Comparison of ENCODE assay signal across 6 cellular contexts in genomic region chr19:45499196-45500180, GRCh38. TPM values are rescaled to one million over a fixed set of nuclear protein-coding genes. Genes with fewer than 3 reads are reported as not detected.
DNase-seq lines count a peak whose midpoint lies in the region; ATAC-seq and TF ChIP-seq lines count a peak whose summit lies in the region.

No MANE protein-coding gene starts in this region.

- H3K4me1 Mint-ChIP-seq in activated naive CD8-positive, alpha-beta T cell treated with anti-CD3 and anti-CD28 coated beads, Interleukin-2, amount 10 ng/mL, durations not matched to agents 7 days and 5 days: peaks cover 32% of the 10 kb centered on the region
- peaks cover 28 to 45% (median 41%) of the 10 kb centered on the region in 7 donors for H3K4me1 Mint-ChIP-seq in naive thymus-derived CD4-positive, alpha-beta T cell

- H3K4me1 ChIP-seq in naive thymus-derived CD4-positive, alpha-beta T cell (ENCODE audit: control insufficient read depth in 2 of 2, insufficient read depth in 2 of 2, low read length in 2 of 2): peaks cover 28 to 35% of the 10 kb centered on the region in 2 donors

- no peak for TF ChIP-seq CTCF in AG10803 (conservative IDR thresholded peaks at IDR 0.05; ENCODE audit: low read length)

- ATAC-seq in activated naive CD8-positive, alpha-beta T cell treated with anti-CD3 and anti-CD28 coated beads, Interleukin-2, amount 10 ng/mL, durations not matched to agents 7 days and 5 days (ENCODE audit: low read depth): peak; percentile 21
- ATAC-seq in naive thymus-derived CD4-positive, alpha-beta T cell: peak; percentile 18

- no peaks in the 10 kb centered on the region for H3K27me3 ChIP-seq in naive thymus-derived CD4-positive, alpha-beta T cell (ENCODE audit: control insufficient read depth in 2 of 2, insufficient read depth in 2 of 2, low read length in 2 of 2)

- H3K36me3 ChIP-seq in naive thymus-derived CD4-positive, alpha-beta T cell (ENCODE audit: control insufficient read depth in 2 of 3, insufficient read depth in 3 of 3, low read length in 3 of 3): no peaks in the 10 kb centered on the region

- H3K27ac Mint-ChIP-seq in activated naive CD8-positive, alpha-beta T cell treated with anti-CD3 and anti-CD28 coated beads, Interleukin-2, amount 10 ng/mL, durations not matched to agents 7 days and 5 days: peak overlapping the region; percentile 8
- H3K27ac Mint-ChIP-seq in naive thymus-derived CD4-positive, alpha-beta T cell: peak overlapping the region in 8 of 9 donors; percentile 3 to 81 (median 54)

- peaks cover 8% of the 10 kb centered on the region for H3K36me3 Mint-ChIP-seq in activated naive CD8-positive, alpha-beta T cell treated with anti-CD3 and anti-CD28 coated beads, Interleukin-2, amount 10 ng/mL, durations not matched to agents 7 days and 5 days
- H3K36me3 Mint-ChIP-seq in naive thymus-derived CD4-positive, alpha-beta T cell: peaks cover 0 to 9% (median 4%) of the 10 kb centered on the region in 5 donors

- H3K27ac ChIP-seq in naive thymus-derived CD4-positive, alpha-beta T cell (ENCODE audit: low read depth, low read length): no peak overlapping the region

- H3K4me3 Mint-ChIP-seq in activated naive CD8-positive, alpha-beta T cell treated with anti-CD3 and anti-CD28 coated beads, Interleukin-2, amount 10 ng/mL, durations not matched to agents 7 days and 5 days: peak overlapping the region; percentile 61
- H3K4me3 Mint-ChIP-seq in naive thymus-derived CD4-positive, alpha-beta T cell: peak overlapping the region; percentile 35 to 97 (median 74)

- POLR2A ChIA-PET in activated naive CD8-positive, alpha-beta T cell treated with anti-CD3 and anti-CD28 coated beads, Interleukin-2, amount 10 ng/mL, durations not matched to agents 7 days and 5 days (lab: Charles Lee): interaction anchor here (0.8 to 2.0 kb wide), 8 partner anchors 9 to 142 kb away, joined by 3 to 10 read pairs (median 5); no protein-coding TSS in a partner anchor
- POLR2A ChIA-PET in naive thymus-derived CD4-positive, alpha-beta T cell (lab: Charles Lee): interaction anchor here (0.8 to 1.9 kb wide), 8 partner anchors 8 to 384 kb away, joined by 3 to 7 read pairs (median 4); partner anchors contain the start of gene VASP

- H3K27me3 Mint-ChIP-seq in activated naive CD8-positive, alpha-beta T cell treated with anti-CD3 and anti-CD28 coated beads, Interleukin-2, amount 10 ng/mL, durations not matched to agents 7 days and 5 days: peaks cover 19% of the 10 kb centered on the region
- H3K27me3 Mint-ChIP-seq in naive thymus-derived CD4-positive, alpha-beta T cell: peaks cover 0 to 35% (median 7%) of the 10 kb centered on the region in 5 donors

- no peak overlapping the region for H3K4me3 ChIP-seq in AG10803 (ENCODE audit: low read length)
- peak overlapping the region; percentile 62 for H3K4me3 ChIP-seq in naive thymus-derived CD4-positive, alpha-beta T cell (ENCODE audit: low read length)

- DNase-seq in AG10803 (ENCODE audit: low read depth) (peak; percentile 18), NCI-H128 (lab: John Stamatoyannopoulos, UW; ENCODE audit: unreplicated experiment) (peak; percentile 58), kidney tubule cell (ENCODE audit: low spot score) (no peak), Kasumi-1 (lab: John Stamatoyannopoulos, UW) (no peak)
- DNase-seq in activated naive CD8-positive, alpha-beta T cell treated with anti-CD3 and anti-CD28 coated beads, Interleukin-2, amount 10 ng/mL, durations not matched to agents 7 days and 5 days: peak; percentile 81
- DNase-seq in naive thymus-derived CD4-positive, alpha-beta T cell: peak in 8 of 9 donors; percentile 46 to 68 (median 61)

- H3K9me3 ChIP-seq in naive thymus-derived CD4-positive, alpha-beta T cell (ENCODE audit: control insufficient read depth in 2 of 3, low read length in 3 of 3): no peaks in the 10 kb centered on the region

- intact Hi-C loops in naive thymus-derived CD4-positive, alpha-beta T cell (cut with micrococcal nuclease): loop anchor here in 1 of 2 donors (5.0 kb wide), 1 partner anchor 497 kb away; the partner anchor contains the start of gene RELB

- H3K9me3 Mint-ChIP-seq in activated naive CD8-positive, alpha-beta T cell treated with anti-CD3 and anti-CD28 coated beads, Interleukin-2, amount 10 ng/mL, durations not matched to agents 7 days and 5 days: no peaks in the 10 kb centered on the region
- H3K9me3 Mint-ChIP-seq in naive thymus-derived CD4-positive, alpha-beta T cell: no peaks in the 10 kb centered on the region

- CTCF ChIA-PET in naive thymus-derived CD4-positive, alpha-beta T cell (lab: Charles Lee): interaction anchor here (0.6 to 1.8 kb wide), 5 partner anchors 10 to 407 kb away, joined by 3 to 12 read pairs (median 4); no protein-coding TSS in a partner anchor

RNA-seq across cellular contexts. Expression of gene PPM1N, which starts 1.2 kb away (rescaled TPM):
- total RNA-seq in activated naive CD8-positive, alpha-beta T cell treated with anti-CD3 and anti-CD28 coated beads, Interleukin-2, amount 10 ng/mL, durations not matched to agents 7 days and 5 days: 1 to 10 TPM; 5.8 to 6.1 TPM
- 1 to 10 TPM; 1.3 to 8.5 (median 7.8) TPM for total RNA-seq in naive thymus-derived CD4-positive, alpha-beta T cell
- 1 to 10 TPM; 2.8 to 4.0 TPM for polyA plus RNA-seq in naive thymus-derived CD4-positive, alpha-beta T cell

RNA-seq across cellular contexts. Expression of gene RTN2, which starts 2.6 kb away (rescaled TPM):
- total RNA-seq in activated naive CD8-positive, alpha-beta T cell treated with anti-CD3 and anti-CD28 coated beads, Interleukin-2, amount 10 ng/mL, durations not matched to agents 7 days and 5 days: 1 to 10 TPM; 3.0 to 3.3 TPM
- 1 to 10 TPM in 4 of 5 experiments, under 1 TPM in 1; 0.86 to 3.1 (median 2.4) TPM for total RNA-seq in naive thymus-derived CD4-positive, alpha-beta T cell
- under 1 TPM; 0.30 to 0.37 TPM for polyA plus RNA-seq in naive thymus-derived CD4-positive, alpha-beta T cell

RNA-seq across cellular contexts. Expression of gene VASP, which starts 7.8 kb away (rescaled TPM):
- total RNA-seq in activated naive CD8-positive, alpha-beta T cell treated with anti-CD3 and anti-CD28 coated beads, Interleukin-2, amount 10 ng/mL, durations not matched to agents 7 days and 5 days: 100 to 1,000 TPM; 166 to 180 TPM
- total RNA-seq in naive thymus-derived CD4-positive, alpha-beta T cell: 100 to 1,000 TPM in 2 of 5 experiments, 10 to 100 TPM in 3; 71.3 to 206 (median 82.6) TPM
- 10 to 100 TPM; 27.0 to 39.7 TPM for polyA plus RNA-seq in naive thymus-derived CD4-positive, alpha-beta T cell

RNA-seq across cellular contexts. Expression of gene FOSB, which starts 31.7 kb away (rescaled TPM):
- 10 to 100 TPM; 68.7 to 69.4 TPM for total RNA-seq in activated naive CD8-positive, alpha-beta T cell treated with anti-CD3 and anti-CD28 coated beads, Interleukin-2, amount 10 ng/mL, durations not matched to agents 7 days and 5 days
- total RNA-seq in naive thymus-derived CD4-positive, alpha-beta T cell: 1,000 to 10,000 TPM in 1 of 5 experiments, 100 to 1,000 TPM in 1, 10 to 100 TPM in 2, 1 to 10 TPM in 1; 2.1 to 1,925 (median 22.8) TPM
- polyA plus RNA-seq in naive thymus-derived CD4-positive, alpha-beta T cell: 1 to 10 TPM; 3.0 to 5.3 TPM

Comparison
In these comparisons a context has a peak if more than half of its experiments do, and no peak if none do; other contexts are left out.
1. DNase-seq: peak in AG10803 (single experiment), NCI-H128 (single experiment), activated naive CD8-positive, alpha-beta T cell treated with anti-CD3 and anti-CD28 coated beads, Interleukin-2, amount 10 ng/mL, durations not matched to agents 7 days and 5 days (single experiment) and naive thymus-derived CD4-positive, alpha-beta T cell (8 of 9); none in kidney tubule cell (single experiment) and Kasumi-1 (0 of 2).